8 cellular contexts compared by ENCODE assay signal in genomic region chr4:145808021-145808650, GRCh38.
A peak's percentile ranks its signal among the peaks of the same experiment; 100 is the strongest.
DNase-seq lines count a peak whose midpoint lies in the region; ATAC-seq and TF ChIP-seq lines count a peak whose summit lies in the region.

No MANE protein-coding gene starts in this region.

- in situ Hi-C loops in G401 (cut with HindIII; ENCODE audit: low sequenced_read_pairs), result no loop called here

- DNase-seq in DMS53 (lab: John Stamatoyannopoulos, UW) (peak; percentile 82), fibroblast of villous mesenchyme (ENCODE audit: low read depth) (peak; percentile 89), G401 (ENCODE audit: low spot score) (no peak), SKM-1 treated with dmso at 0.1 percent for 144 hours (lab: John Stamatoyannopoulos, UW; ENCODE audit: unreplicated experiment) (no peak)
- peak; percentile 57 for DNase-seq in activated CD4-positive, alpha-beta T cell treated with anti-CD3 and anti-CD28 coated beads for 48 hours
- DNase-seq in stimulated activated CD4-positive, alpha-beta T cell treated with anti-CD3 and anti-CD28 coated beads, Interleukin-1b, Interleukin-23, amount 100 ng/mL, for 48 hours, result peak; percentile 53

- no peak for TF ChIP-seq CTCF in fibroblast of villous mesenchyme (IDR thresholded peaks at IDR 0.05; ENCODE audit: insufficient read depth, low read depth, low read length)

- ATAC-seq in GM19397 (IDR thresholded peaks at IDR 0.05; ENCODE audit: unreplicated experiment), result peak; percentile 50
- ATAC-seq in HG03280 (IDR thresholded peaks at IDR 0.05; ENCODE audit: unreplicated experiment), result peak; percentile 56

- no peak overlapping the region for H3K4me3 ChIP-seq in fibroblast of villous mesenchyme (ENCODE audit: low read depth, low read length)

Comparison
In these comparisons a context has a peak if more than half of its experiments do, and no peak if none do; other contexts are left out.
1. DNase-seq: peak in DMS53 (single experiment), activated CD4-positive, alpha-beta T cell treated with anti-CD3 and anti-CD28 coated beads for 48 hours (single experiment), fibroblast of villous mesenchyme (single experiment) and stimulated activated CD4-positive, alpha-beta T cell treated with anti-CD3 and anti-CD28 coated beads, Interleukin-1b, Interleukin-23, amount 100 ng/mL, for 48 hours (single experiment); none in G401 (single experiment) and SKM-1 treated with dmso at 0.1 percent for 144 hours (single experiment).